In genomic region chr3:114838025-114838424, GRCh38 we compare ENCODE assay signal across 11 cellular contexts.
"Had no signal": no experiment of that assay in that cellular context is flagged by ENCODE, and none has a peak within 500 bp of the region (broad histone marks: within the 10 kb centered on the region; RNA-seq: fewer than 3 reads in every experiment).

No MANE protein-coding gene starts in this region.

- H3K4me3 ChIP-seq: GM23248, GM23338, HAP-1 had no signal

- DNase-seq: GM23248, GOT3, H7, H9, HCEC 1CT, HFFc6 had no signal

- H3K9me3 ChIP-seq: HAP-1 had no signal

- H3K36me3 ChIP-seq: HAP-1 had no signal

- H3K9ac ChIP-seq: GM23248 had no signal

- H3K27ac ChIP-seq: GM23248 had no signal

- ATAC-seq: GM23338, HCT116 had no signal

- H2AFZ ChIP-seq: GM23248, GM23338 had no signal

- FAIRE-seq: H1, H54 had no signal

- H3K4me1 ChIP-seq: HAP-1 had no signal

- H3K4me2 ChIP-seq: GM23338 had no signal
